Comparison of ENCODE assay signal across 1 cellular context in genomic region chr19:19416280-19416679, GRCh38.
TF ChIP-seq lines count a peak whose summit lies in the region.

No MANE protein-coding gene starts in this region.

TF ChIP-seq in GM23338, 12 proteins besides CTCF, POLR2A, EP300 and RAD21 (continued from another document):
- TF ChIP-seq REST (IDR thresholded peaks at IDR 0.05; ENCODE audit: unreplicated experiment) (no peak), EZH2 (IDR thresholded peaks at IDR 0.05; ENCODE audit: low read depth, unreplicated experiment) (no peak), CREB1 (CRISPR knock-in tag; IDR thresholded peaks at IDR 0.05; ENCODE audit: low read depth) (no peak), NANOG (IDR thresholded peaks at IDR 0.05; ENCODE audit: borderline replicate concordance) (no peak), ZNF462 (CRISPR knock-in tag; IDR thresholded peaks at IDR 0.05) (no peak), POLR2AphosphoS5 (IDR thresholded peaks at IDR 0.05; ENCODE audit: low read depth) (no peak), ZNF331 (CRISPR knock-in tag; IDR thresholded peaks at IDR 0.05; ENCODE audit: low read depth) (no peak)
